1 cellular context compared by ENCODE assay signal in genomic region chr17:78826836-78827509, GRCh38.
TF ChIP-seq lines count a peak whose summit lies in the region.

No MANE protein-coding gene starts in this region.

TF ChIP-seq in endothelial cell of umbilical vein, 7 proteins besides CTCF, POLR2A, EP300 and RAD21:
- TF ChIP-seq GATA2 (IDR thresholded peaks at IDR 0.05; ENCODE audit: insufficient read depth, insufficient read length, low read depth, low read length) = no peak
- no peak for TF ChIP-seq MAX (IDR thresholded peaks at IDR 0.05; ENCODE audit: insufficient read depth, insufficient read length)
- no peak for TF ChIP-seq POLR2AphosphoS5 (IDR thresholded peaks at IDR 0.05; ENCODE audit: insufficient read depth, low read depth, low read length)
- TF ChIP-seq JUN (IDR thresholded peaks at IDR 0.05; ENCODE audit: borderline replicate concordance, insufficient read depth, insufficient read length, low read depth) = no peak
- no peak for TF ChIP-seq MYC (IDR thresholded peaks at IDR 0.05; ENCODE audit: low read depth, low read length)
- no peak for TF ChIP-seq FOS (IDR thresholded peaks at IDR 0.05; ENCODE audit: borderline replicate concordance, insufficient read depth, low read length)
- TF ChIP-seq EZH2 (IDR thresholded peaks at IDR 0.05; ENCODE audit: borderline replicate concordance, low read depth, low read length, severe bottlenecking) = no peak
TF ChIP-seq in endothelial cell of umbilical vein: peak in this region for 0.
